ENCODE assay signal across 9 cellular contexts in genomic region chr20:137668-138131, GRCh38. TPM values are rescaled to one million over a fixed set of nuclear protein-coding genes. Genes with fewer than 3 reads are reported as not detected.
A peak's percentile ranks its signal among the peaks of the same experiment; 100 is the strongest.
DNase-seq lines count a peak whose midpoint lies in the region; ATAC-seq and TF ChIP-seq lines count a peak whose summit lies in the region.
"Had no signal": no experiment of that assay in that cellular context is flagged by ENCODE, and none has a peak within 500 bp of the region (broad histone marks: within the 10 kb centered on the region; RNA-seq: fewer than 3 reads in every experiment).

No MANE protein-coding gene starts in this region.

- H3K9me3 ChIP-seq in A673 (ENCODE audit: low read depth, low read length, poor library complexity, severe bottlenecking) = no peaks in the 10 kb centered on the region
- peaks cover 5% of the 10 kb centered on the region for H3K9me3 ChIP-seq in mammary epithelial cell (replicated peaks; ENCODE audit: insufficient read depth, low read length)

- CTCF ChIA-PET in A673 (lab: Charles Lee) = interaction anchor here (0.6 to 1.2 kb wide), 2 partner anchors 12 to 128 kb away, joined by 3 to 6 read pairs; no protein-coding TSS in a partner anchor
- CTCF ChIA-PET in mammary epithelial cell (lab: Charles Lee; ENCODE audit: low non-redundant PET) = interaction anchor here (0.6 kb wide), 1 partner anchor 23 kb away, joined by 11 read pairs; no protein-coding TSS in a partner anchor

- H2AFZ ChIP-seq in mammary epithelial cell (ENCODE audit: low read depth, low read length) = no peak overlapping the region

- H3K27me3 ChIP-seq in A673 (replicated peaks; ENCODE audit: insufficient read depth, low read depth, low read length, poor library complexity) = peaks cover 18% of the 10 kb centered on the region
- no peaks in the 10 kb centered on the region for H3K27me3 ChIP-seq in mammary epithelial cell (ENCODE audit: insufficient read depth, low read length)

- peaks cover 0 to 7% of the 10 kb centered on the region in 2 donors for H3K9me3 Mint-ChIP-seq in stimulated activated naive B cell treated with anti-CD40 and anti-IgM and Interleukin-4, amounts not matched to agents 10 μg/mL and 1 μg/mL and 100 μg/mL, for 72 hours

- BruUV-seq in A673 (replicated peaks; lab: Mats Ljungman, UMichigan) (no TSS peak), mammary epithelial cell (replicated peaks; lab: Mats Ljungman, UMichigan) (no TSS peak)

- H3K4me2 ChIP-seq in mammary epithelial cell (ENCODE audit: insufficient read depth, low read depth, low read length) = no peak overlapping the region

- TF ChIP-seq CTCF in A673 (conservative IDR thresholded peaks at IDR 0.05; ENCODE audit: low read depth, low read length) (peak; percentile 62), GM12864 (IDR thresholded peaks at IDR 0.05; ENCODE audit: low read depth, low read length, missing control alignments) (peak; percentile 54), mammary epithelial cell (conservative IDR thresholded peaks at IDR 0.05 in 1 of 2, IDR thresholded peaks at IDR 0.05 in 1 of 2; ENCODE audit: extremely low read depth in 1 of 2, insufficient read depth in 1 of 2, low read depth in 1 of 2, low read length in 2 of 2) (peak; percentile 36 to 43)

- peaks cover 23 to 30% of the 10 kb centered on the region in 2 donors for H3K27me3 Mint-ChIP-seq in stimulated activated naive B cell treated with anti-CD40 and anti-IgM and Interleukin-4, amounts not matched to agents 10 μg/mL and 1 μg/mL and 100 μg/mL, for 72 hours

- dilution Hi-C loops in mammary epithelial cell (cut with HindIII; ENCODE audit: low sequenced_read_pairs) = no loop called here

- H4K20me1 ChIP-seq in mammary epithelial cell (ENCODE audit: insufficient read depth, low read length) = no peaks in the 10 kb centered on the region

- H3K4me3 Mint-ChIP-seq in stimulated activated naive B cell treated with anti-CD40 and anti-IgM and Interleukin-4, amounts not matched to agents 10 μg/mL and 1 μg/mL and 100 μg/mL, for 72 hours = no peak overlapping the region

- POLR2A ChIA-PET in A673 (lab: Charles Lee; ENCODE audit: low non-redundant PET) = no interaction called here

- peak; percentile 59 for DNase-seq in A673 (ENCODE audit: low spot score)
- no peak for DNase-seq in GM12864 (ENCODE audit: low read depth)
- DNase-seq in NCI-H460 (ENCODE audit: extremely low read depth, low read depth) = peak; percentile 22
- DNase-seq in mammary epithelial cell = no peak
- DNase-seq in stimulated activated naive B cell treated with anti-CD40 and anti-IgM and Interleukin-4, amounts not matched to agents 10 μg/mL and 1 μg/mL and 100 μg/mL, for 72 hours = no peak
- DNase-seq in amygdala (lab: John Stamatoyannopoulos, UW) = no peak
- DNase-seq: foreskin fibroblast had no signal

- 79% methylated on average over 9 of the region's 9 CpGs for WGBS in mammary epithelial cell (ENCODE audit: low coverage, missing lambda C conversion rate)

- H3K4me3 ChIP-seq in A673 (ENCODE audit: low read depth, low read length, poor library complexity, severe bottlenecking) (no peak overlapping the region), GM12864 (ENCODE audit: low read depth, low read length) (no peak overlapping the region), mammary epithelial cell (replicated peaks in 1 of 3; ENCODE audit: insufficient read depth in 1 of 3, low read depth in 2 of 3, low read length in 3 of 3) (no peak overlapping the region)

- in situ Hi-C loops in mammary epithelial cell (cut with MboI; ENCODE audit: low sequenced_read_pairs in 2 of 2) = no loop called here

- no peaks in the 10 kb centered on the region for H3K4me1 Mint-ChIP-seq in stimulated activated naive B cell treated with anti-CD40 and anti-IgM and Interleukin-4, amounts not matched to agents 10 μg/mL and 1 μg/mL and 100 μg/mL, for 72 hours

- no peak overlapping the region for H3K9ac ChIP-seq in mammary epithelial cell (ENCODE audit: insufficient read depth, low read length)

- ATAC-seq in HG03442 (IDR thresholded peaks at IDR 0.05; ENCODE audit: unreplicated experiment) (no peak), HG03196 (IDR thresholded peaks at IDR 0.05; ENCODE audit: unreplicated experiment) (no peak)
- no peak for ATAC-seq in stimulated activated naive B cell treated with anti-CD40 and anti-IgM and Interleukin-4, amounts not matched to agents 10 μg/mL and 1 μg/mL and 100 μg/mL, for 72 hours (replicated peaks)

- H3K36me3 ChIP-seq in A673 (ENCODE audit: insufficient read depth, low read length, poor library complexity, severe bottlenecking) (no peaks in the 10 kb centered on the region), mammary epithelial cell (ENCODE audit: insufficient read depth, low read length) (no peaks in the 10 kb centered on the region)

- H3K36me3 Mint-ChIP-seq in stimulated activated naive B cell treated with anti-CD40 and anti-IgM and Interleukin-4, amounts not matched to agents 10 μg/mL and 1 μg/mL and 100 μg/mL, for 72 hours = no peaks in the 10 kb centered on the region

- no peaks in the 10 kb centered on the region for H3K79me2 ChIP-seq in mammary epithelial cell (ENCODE audit: insufficient read depth, low read length)

- no peak overlapping the region for H3K27ac Mint-ChIP-seq in stimulated activated naive B cell treated with anti-CD40 and anti-IgM and Interleukin-4, amounts not matched to agents 10 μg/mL and 1 μg/mL and 100 μg/mL, for 72 hours

- H3K27ac ChIP-seq in A673 (ENCODE audit: low read depth, low read length, poor library complexity, severe bottlenecking) (no peak overlapping the region), mammary epithelial cell (ENCODE audit: insufficient read depth, low read depth, low read length) (no peak overlapping the region)

- intact Hi-C loops in A673 (cut with micrococcal nuclease; ENCODE audit: unreplicated experiment) (no loop called here), mammary epithelial cell (cut with micrococcal nuclease) (no loop called here)

- H3K4me1 ChIP-seq in A673 (ENCODE audit: insufficient read depth, low read length, poor library complexity, severe bottlenecking) = no peaks in the 10 kb centered on the region
- no peaks in the 10 kb centered on the region for H3K4me1 ChIP-seq in mammary epithelial cell (ENCODE audit: insufficient read depth, low read length)

RNA-seq across cellular contexts. Expression of gene DEFB126, which starts 4.7 kb away (rescaled TPM):
- total RNA-seq in A673 (2021) = not detected in 2 replicates
- not detected in 2 replicates for total RNA-seq in NCI-H460 (2014; rRNA removed; shearing (Covaris generic))
- not detected in 2 replicates for polyA plus RNA-seq in NCI-H460 (2014; cell fraction: nucleus; rRNA removed)
- total RNA-seq in mammary epithelial cell = not detected
- not detected for polyA plus RNA-seq in mammary epithelial cell
- polyA minus RNA-seq in mammary epithelial cell = not detected

RNA-seq across cellular contexts. Expression of gene DEFB127, which starts 19.6 kb away (rescaled TPM):
- total RNA-seq in A673 (2021) (not detected in 2 replicates), mammary epithelial cell (not detected)
- total RNA-seq in NCI-H460 (2014; rRNA removed; shearing (Covaris generic)) = not detected in 2 replicates
- polyA plus RNA-seq in NCI-H460 (2014; cell fraction: nucleus; rRNA removed) = not detected in 2 replicates
- polyA plus RNA-seq in mammary epithelial cell = not detected
- not detected for polyA minus RNA-seq in mammary epithelial cell

RNA-seq across cellular contexts. Expression of gene DEFB125, which starts 50.2 kb away (rescaled TPM):
- total RNA-seq in A673 (2021) = not detected in 2 replicates
- total RNA-seq in NCI-H460 (2014; rRNA removed; shearing (Covaris generic)) = not detected in 2 replicates
- polyA plus RNA-seq in NCI-H460 (2014; cell fraction: nucleus; rRNA removed) = not detected in 2 replicates
- not detected for total RNA-seq in mammary epithelial cell
- polyA plus RNA-seq in mammary epithelial cell = not detected
- polyA minus RNA-seq in mammary epithelial cell = not detected

RNA-seq across cellular contexts. Expression of gene DEFB128, which starts 51.8 kb away (rescaled TPM):
- total RNA-seq in A673 (2021) (not detected in 2 replicates), mammary epithelial cell (not detected)
- total RNA-seq in NCI-H460 (2014; rRNA removed; shearing (Covaris generic)) = not detected in 2 replicates
- polyA plus RNA-seq in NCI-H460 (2014; cell fraction: nucleus; rRNA removed) = not detected in 2 replicates
- not detected for polyA plus RNA-seq in mammary epithelial cell
- not detected for polyA minus RNA-seq in mammary epithelial cell

Comparison
In these comparisons a context has a peak if more than half of its experiments do, and no peak if none do; other contexts are left out.
1. DNase-seq: peak in A673 (single experiment) and NCI-H460 (single experiment); none in GM12864 (single experiment), mammary epithelial cell (single experiment), stimulated activated naive B cell treated with anti-CD40 and anti-IgM and Interleukin-4, amounts not matched to agents 10 μg/mL and 1 μg/mL and 100 μg/mL, for 72 hours (single experiment) and amygdala (0 of 56).
2. Peak in every context shown above with its lines, with median percentiles within 50 percentile points of each other: CTCF ChIP-seq.